ENCODE assay signal across 10 cellular contexts in the genomic region with DNA sequence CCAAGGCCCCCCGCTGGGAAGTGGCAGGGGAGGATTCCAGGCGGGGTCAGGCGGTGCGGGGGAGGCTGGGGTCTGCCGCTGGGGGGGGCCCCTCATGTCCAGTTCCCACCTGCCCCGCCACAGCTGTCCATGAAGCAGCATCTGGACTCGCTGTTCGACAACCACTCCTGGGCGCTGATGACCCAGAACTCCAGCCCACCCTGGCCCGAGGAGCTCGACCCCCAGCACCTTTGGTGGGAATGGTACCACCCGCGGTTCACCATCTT. TPM values are rescaled to one million over a fixed set of nuclear protein-coding genes. Genes with fewer than 3 reads are reported as not detected.
"Had no signal": no experiment of that assay in that cellular context is flagged by ENCODE, and none has a peak within 500 bp of the region (broad histone marks: within the 10 kb centered on the region; RNA-seq: fewer than 3 reads in every experiment).

No MANE protein-coding gene starts in this region.

RNA-seq across cellular contexts. Expression of a gene that starts 7.1 kb away (rescaled TPM):
- total RNA-seq: OCI-LY7, PC-3, SJSA1, SK-MEL-5, T-cell had no signal

RNA-seq across cellular contexts. Expression of a gene that starts 11.1 kb away (rescaled TPM):
- total RNA-seq: OCI-LY7, PC-3, PC-9, SJSA1 had no signal

RNA-seq across cellular contexts. Expression of a gene that starts 14.6 kb away (rescaled TPM):
- total RNA-seq: OCI-LY7, PC-3, Peyer's patch, RPMI7951, SJCRH30, SJSA1, T-cell had no signal

RNA-seq across cellular contexts. Expression of a gene that starts 24.9 kb away (rescaled TPM):
- total RNA-seq: OCI-LY7, PC-3, PC-9, Peyer's patch, RPMI7951, SJCRH30, SJSA1, SK-MEL-5, T-cell had no signal
- polyA plus RNA-seq: SK-N-SH had no signal

RNA-seq across cellular contexts. Expression of a gene that starts 44.5 kb away (rescaled TPM):
- total RNA-seq: OCI-LY7, RPMI7951, SJCRH30 had no signal
